ENCODE assay signal across 11 cellular contexts in the genomic region with DNA sequence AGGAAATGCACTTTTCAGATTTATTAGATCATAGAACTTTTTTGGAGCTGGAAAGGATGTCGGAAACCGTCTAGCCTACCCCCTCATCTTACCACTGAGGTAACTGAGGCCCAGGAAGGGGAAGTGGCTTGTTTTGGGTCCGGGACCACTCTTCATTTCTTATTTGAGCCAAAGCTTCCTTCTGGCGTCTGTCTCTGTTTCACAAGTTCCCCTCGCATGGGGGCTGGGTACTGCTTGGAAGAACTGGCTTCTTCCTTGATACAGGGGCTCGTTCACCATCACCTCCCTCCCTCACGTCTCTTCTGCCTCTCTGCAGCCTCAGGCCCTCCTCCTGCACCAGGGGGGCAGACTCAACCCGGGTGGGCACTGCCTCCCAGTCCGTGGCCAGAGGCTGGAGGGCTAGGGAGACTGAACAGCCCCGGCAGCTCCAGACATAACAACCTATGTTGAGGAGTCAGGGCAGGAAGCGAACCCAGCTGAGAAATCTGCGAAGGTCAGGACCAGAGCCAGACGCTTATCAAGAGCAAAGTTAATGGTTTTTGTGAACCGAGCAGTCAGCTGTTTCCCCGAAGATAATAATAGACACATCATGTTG. TPM values are rescaled to one million over a fixed set of nuclear protein-coding genes. Genes with fewer than 3 reads are reported as not detected.
DNase-seq lines count a peak whose midpoint lies in the region; ATAC-seq, FAIRE-seq and TF ChIP-seq lines count a peak whose summit lies in the region.
"Had no signal": no experiment of that assay in that cellular context is flagged by ENCODE, and none has a peak within 500 bp of the region (broad histone marks: within the 10 kb centered on the region; RNA-seq: fewer than 3 reads in every experiment).

No MANE protein-coding gene starts in this region.

- no peak for FAIRE-seq in K562 (lab: Jason Lieb, UNC)

- H3K9ac ChIP-seq in K562 (ENCODE audit: insufficient read depth in 1 of 2, low read depth in 2 of 2, low read length in 2 of 2), result no peak overlapping the region

- H3K9me1 ChIP-seq in K562 (ENCODE audit: control insufficient read depth, insufficient read depth, low read length), result no peaks in the 10 kb centered on the region

- no TSS peak for BruUV-seq in K562 (replicated peaks; lab: Mats Ljungman, UMichigan)

- CTCF ChIA-PET in K562 (lab: Yijun Ruan, JAX; ENCODE audit: low intra/inter-chr PET ratio) (no interaction called here), HEK293T (lab: Yijun Ruan, JAX) (no interaction called here)

- 2% methylated on average over 14 of the region's 15 CpGs for WGBS in K562 (ENCODE audit: insufficient coverage, low coverage, missing lambda C conversion rate)

- H3K4me2 ChIP-seq in K562 (ENCODE audit: insufficient read depth, low read length), result no peak overlapping the region

- no peak for TF ChIP-seq RAD21 in K562 (CRISPR knock-in tag; conservative IDR thresholded peaks at IDR 0.05 in 1 of 2, IDR thresholded peaks at IDR 0.05 in 1 of 2)

- H3K79me2 ChIP-seq in K562 (ENCODE audit: control insufficient read depth, insufficient read depth, low read length), result no peaks in the 10 kb centered on the region

- peaks cover 31% of the 10 kb centered on the region for H3K27me3 Mint-ChIP-seq in progenitor cell of endocrine pancreas
- peaks cover 20% of the 10 kb centered on the region for H3K27me3 Mint-ChIP-seq in activated CD4-positive, alpha-beta T cell treated with anti-CD3 and anti-CD28 coated beads, Interleukin-2, amount 10 ng/mL, durations not matched to agents 24 days and 14 days

- TF ChIP-seq EP300 in K562 (IDR thresholded peaks at IDR 0.05; ENCODE audit: low read length), result no peak

- H3K4me3 ChIP-seq in K562 (no peak overlapping the region), BE2C (ENCODE audit: low read depth, low read length) (no peak overlapping the region)

- H3K9me3 ChIP-seq in K562 (replicated peaks; ENCODE audit: control insufficient read depth, insufficient read depth, low read depth, low read length), result no peaks in the 10 kb centered on the region
- no peaks in the 10 kb centered on the region for H3K9me3 ChIP-seq in BE2C

- H3K27me3 ChIP-seq in K562 (ENCODE audit: control insufficient read depth in 2 of 2, insufficient read depth in 2 of 2, low read length in 2 of 2) (peaks cover 0 to 18% of the 10 kb centered on the region in 2 experiments; a peak in 2 of 5 replicates), BE2C (peaks cover 10% of the 10 kb centered on the region)

- no peak overlapping the region for H2AFZ ChIP-seq in K562 (ENCODE audit: low read depth, low read length)

- peaks cover 15% of the 10 kb centered on the region for H3K4me1 Mint-ChIP-seq in progenitor cell of endocrine pancreas (ENCODE audit: low read depth)
- H3K4me1 Mint-ChIP-seq in activated CD4-positive, alpha-beta T cell treated with anti-CD3 and anti-CD28 coated beads, Interleukin-2, amount 10 ng/mL, durations not matched to agents 24 days and 14 days, result no peaks in the 10 kb centered on the region

- POLR2A ChIA-PET in K562 (lab: Yijun Ruan, JAX), result no interaction called here
- POLR2A ChIA-PET in HEK293T (lab: Yijun Ruan, JAX), result no interaction called here

- H3K9me3 Mint-ChIP-seq in progenitor cell of endocrine pancreas (ENCODE audit: low read depth), result no peaks in the 10 kb centered on the region
- no peaks in the 10 kb centered on the region for H3K9me3 Mint-ChIP-seq in activated CD4-positive, alpha-beta T cell treated with anti-CD3 and anti-CD28 coated beads, Interleukin-2, amount 10 ng/mL, durations not matched to agents 24 days and 14 days

- DNase-seq in Daoy (ENCODE audit: low read depth) (peak; percentile 51), K562 (ENCODE audit: extremely low read depth in 1 of 4, low spot score in 3 of 4) (no peak), left ventricle myocardium superior (no peak), progenitor cell of endocrine pancreas (ENCODE audit: low spot score, unreplicated experiment) (no peak), HEK293T (ENCODE audit: extremely low spot score) (no peak), BE2C (no peak)
- no peak for DNase-seq in activated CD4-positive, alpha-beta T cell treated with anti-CD3 and anti-CD28 coated beads, Interleukin-2, amount 10 ng/mL, durations not matched to agents 24 days and 14 days
- DNase-seq: NCI-H1417 treated with DMSO at 0.1 percent for 48 hours, T-helper 2 cell had no signal

- H3K36me3 ChIP-seq in K562 (ENCODE audit: control insufficient read depth, insufficient read depth, low read length), result no peaks in the 10 kb centered on the region
- H3K36me3 ChIP-seq in BE2C, result no peaks in the 10 kb centered on the region

- H3K4me1 ChIP-seq in K562 (replicated peaks in 1 of 2; ENCODE audit: control insufficient read depth in 2 of 2, insufficient read depth in 2 of 2, low read length in 2 of 2) (no peaks in the 10 kb centered on the region), BE2C (no peaks in the 10 kb centered on the region)

- H4K20me1 ChIP-seq in K562 (replicated peaks; ENCODE audit: control insufficient read depth, insufficient read depth, low read length), result no peaks in the 10 kb centered on the region; the same call in 1 of the 2 replicates

- no peaks in the 10 kb centered on the region for H3K36me3 Mint-ChIP-seq in progenitor cell of endocrine pancreas (ENCODE audit: insufficient read depth)
- no peaks in the 10 kb centered on the region for H3K36me3 Mint-ChIP-seq in activated CD4-positive, alpha-beta T cell treated with anti-CD3 and anti-CD28 coated beads, Interleukin-2, amount 10 ng/mL, durations not matched to agents 24 days and 14 days (ENCODE audit: low read depth)

- intact Hi-C loops in K562 (cut with micrococcal nuclease), result no loop called here
- intact Hi-C loops in left ventricle myocardium superior (cut with micrococcal nuclease), result no loop called here
- intact Hi-C loops in activated CD4-positive, alpha-beta T cell treated with anti-CD3 and anti-CD28 coated beads, Interleukin-2, amount 10 ng/mL, durations not matched to agents 24 days and 14 days (cut with micrococcal nuclease), result no loop called here

- no peak overlapping the region for H3K27ac ChIP-seq in K562 (ENCODE audit: extremely low read depth, low read depth, low read length)

- peak overlapping the region; percentile 80 for H3K27ac Mint-ChIP-seq in progenitor cell of endocrine pancreas
- no peak overlapping the region for H3K27ac Mint-ChIP-seq in activated CD4-positive, alpha-beta T cell treated with anti-CD3 and anti-CD28 coated beads, Interleukin-2, amount 10 ng/mL, durations not matched to agents 24 days and 14 days

- TF ChIP-seq POLR2A in K562 (conservative IDR thresholded peaks at IDR 0.05), result no peak

- no peak for ATAC-seq in K562
- ATAC-seq in left ventricle myocardium superior, result peak; percentile 75
- ATAC-seq in HG03442 (IDR thresholded peaks at IDR 0.05; ENCODE audit: unreplicated experiment), result no peak

- no peak overlapping the region for H3K4me3 Mint-ChIP-seq in progenitor cell of endocrine pancreas (ENCODE audit: low read depth)
- no peak overlapping the region for H3K4me3 Mint-ChIP-seq in activated CD4-positive, alpha-beta T cell treated with anti-CD3 and anti-CD28 coated beads, Interleukin-2, amount 10 ng/mL, durations not matched to agents 24 days and 14 days

- in situ Hi-C loops in K562 (cut with MboI), result no loop called here

- TF ChIP-seq CTCF in K562 (IDR thresholded peaks at IDR 0.05 in 2 of 3, conservative IDR thresholded peaks at IDR 0.05 in 1 of 3; ENCODE audit: insufficient read depth in 2 of 3, low read depth in 1 of 3, low read length in 3 of 3) (no peak), progenitor cell of endocrine pancreas (IDR thresholded peaks at IDR 0.05; ENCODE audit: unreplicated experiment) (no peak), BE2C (IDR thresholded peaks at IDR 0.05; ENCODE audit: low read depth, low read length) (no peak)

RNA-seq across cellular contexts. Expression of a gene that starts 12.9 kb away (rescaled TPM):
- 43.1 and 50.4 TPM in 2 replicates for total RNA-seq in Daoy (2014; rRNA removed; shearing (Covaris generic))
- total RNA-seq in K562 (2011; cell fraction: chromatin; rRNA removed; ENCODE audit: low replicate concordance), result not detected in 2 replicates
- total RNA-seq in K562 (2011; cell fraction: nucleolus; rRNA removed), result not detected in 2 replicates
- total RNA-seq in K562 (2011; cell fraction: nucleoplasm; rRNA removed), result not detected in 2 replicates
- total RNA-seq in K562 (2014; rRNA removed), result not detected in 2 replicates
- total RNA-seq in K562 (2014; rRNA removed; fragmentation: Illumina TruSeq; extraction: Trizol), result 0.15 TPM in 1 of 2 replicates, not detected in the other
- total RNA-seq in K562 (2015; rRNA removed; fragmentation: Illumina TruSeq; extraction: Trizol), result 0.11 TPM in 1 of 2 replicates, not detected in the other
- 0.11 and 0.16 TPM in 2 replicates for total RNA-seq in K562 (2021)
- polyA plus RNA-seq in K562 (2011; rRNA removed), result 0.04 TPM in 1 of 2 replicates, not detected in the other
- polyA plus RNA-seq in K562 (2011; cell fraction: cytosol; rRNA removed), result 0.10 TPM in 1 of 2 replicates, not detected in the other
- polyA plus RNA-seq in K562 (2011; cell fraction: nucleus; rRNA removed), result not detected in 2 replicates
- 0.25 TPM in 1 of 2 replicates, not detected in the other for polyA plus RNA-seq in K562 (2012)
- not detected in 2 replicates for polyA plus RNA-seq in K562 (2014; fragmentation: Illumina TruSeq; extraction: Trizol)
- under 1 TPM in 1 of 2 experiments, not detected in 1; 0.06 TPM for polyA plus RNA-seq in K562 (2014; fragmentation: Nextera tagmentation; extraction: Ambion mirVana)
- polyA plus RNA-seq in K562 (2014; rRNA removed), result not detected in 2 replicates
- polyA minus RNA-seq in K562 (2011; rRNA and poly(A)+ RNA removed), result not detected in 2 replicates
- 0.91 TPM in 1 of 2 replicates, not detected in the other for polyA minus RNA-seq in K562 (2011; cell fraction: cytosol; rRNA and poly(A)+ RNA removed)
- not detected in 2 replicates for polyA minus RNA-seq in K562 (2011; cell fraction: nucleus; rRNA and poly(A)+ RNA removed)
- total RNA-seq in left ventricle myocardium superior, result 46.6 TPM
- total RNA-seq in progenitor cell of endocrine pancreas, result 3.5 and 6.3 TPM in 2 replicates
- total RNA-seq in activated CD4-positive, alpha-beta T cell treated with anti-CD3 and anti-CD28 coated beads, Interleukin-2, amount 10 ng/mL, durations not matched to agents 24 days and 14 days, result not detected in 2 replicates
- not detected for polyA plus RNA-seq in BE2C (2012; ENCODE audit: insufficient read depth, insufficient read length, low read depth)
- total RNA-seq: HT-29 had no signal

RNA-seq across cellular contexts. Expression of a gene that starts 19.8 kb away (rescaled TPM):
- not detected in 2 replicates for total RNA-seq in Daoy (2014; rRNA removed; shearing (Covaris generic))
- total RNA-seq in K562 (2011; cell fraction: chromatin; rRNA removed; ENCODE audit: low replicate concordance), result not detected in 2 replicates
- total RNA-seq in K562 (2011; cell fraction: nucleolus; rRNA removed), result not detected in 2 replicates
- not detected in 2 replicates for total RNA-seq in K562 (2011; cell fraction: nucleoplasm; rRNA removed)
- total RNA-seq in K562 (2014; rRNA removed) (not detected in 2 replicates), K562 (2014; rRNA removed; fragmentation: Illumina TruSeq; extraction: Trizol) (not detected in 2 replicates), K562 (2015; rRNA removed; fragmentation: Illumina TruSeq; extraction: Trizol) (not detected in 2 replicates), K562 (2021) (not detected in 2 replicates), left ventricle myocardium superior (not detected), progenitor cell of endocrine pancreas (not detected in 2 replicates)
- polyA plus RNA-seq in K562 (2011; rRNA removed) (not detected in 2 replicates), K562 (2014; fragmentation: Illumina TruSeq; extraction: Trizol) (not detected in 2 replicates), K562 (2014; fragmentation: Nextera tagmentation; extraction: Ambion mirVana) (not detected), K562 (2014; rRNA removed) (not detected in 2 replicates)
- not detected in 2 replicates for polyA plus RNA-seq in K562 (2011; cell fraction: cytosol; rRNA removed)
- polyA plus RNA-seq in K562 (2011; cell fraction: nucleus; rRNA removed), result not detected in 2 replicates
- not detected in 2 replicates for polyA plus RNA-seq in K562 (2012)
- not detected in 2 replicates for polyA minus RNA-seq in K562 (2011; rRNA and poly(A)+ RNA removed)
- not detected in 2 replicates for polyA minus RNA-seq in K562 (2011; cell fraction: cytosol; rRNA and poly(A)+ RNA removed)
- not detected in 2 replicates for polyA minus RNA-seq in K562 (2011; cell fraction: nucleus; rRNA and poly(A)+ RNA removed)
- total RNA-seq in activated CD4-positive, alpha-beta T cell treated with anti-CD3 and anti-CD28 coated beads, Interleukin-2, amount 10 ng/mL, durations not matched to agents 24 days and 14 days, result not detected in 2 replicates
- not detected for polyA plus RNA-seq in BE2C (2012; ENCODE audit: insufficient read depth, insufficient read length, low read depth)
- total RNA-seq: HT-29 had no signal
